In genomic region chr18:74110149-74110548, GRCh38 we compare ENCODE assay signal across 28 cellular contexts. TPM values are rescaled to one million over a fixed set of nuclear protein-coding genes. Genes with fewer than 3 reads are reported as not detected.
"Had no signal": no experiment of that assay in that cellular context is flagged by ENCODE, and none has a peak within 500 bp of the region (broad histone marks: within the 10 kb centered on the region; RNA-seq: fewer than 3 reads in every experiment).

No MANE protein-coding gene starts in this region.

- H3K4me2 ChIP-seq: smooth muscle cell had no signal

- FAIRE-seq: islet of Langerhans, kidney had no signal

- H3K27me3 ChIP-seq: left lung, ovary, right atrium auricular region, right lobe of liver, upper lobe of left lung, vagina had no signal

- DNase-seq: hypothalamus; immature natural killer cell; kidney; left colon; left lung; lower lobe of right lung; mammary epithelial cell; midbrain; mucosa of descending colon; naive thymus-derived CD4-positive, alpha-beta T cell; ovary; right lobe of liver; stimulated activated CD4-positive, alpha-beta T cell treated with anti-CD3 and anti-CD28 coated beads, Interleukin-1b, Interleukin-23, amount 100 ng/mL, for 48 hours; stimulated activated CD4-positive, alpha-beta T cell treated with anti-CD3 and anti-CD28 coated beads, Interleukin-2, amount 100 ng/mL, for 48 hours; stimulated activated CD4-positive, alpha-beta T cell treated with anti-CD3 and anti-CD28 coated beads, Interleukin-4, amount 100 ng/mL, for 4 hours; stimulated activated CD8-positive, alpha-beta memory T cell treated with anti-CD3 and anti-CD28 coated beads, Interleukin-4, amount 100 ng/mL, for 48 hours; stimulated activated naive CD4-positive, alpha-beta T cell treated with Interleukin-2 at 50 U/mL for 16 hours; stimulated activated naive CD8-positive, alpha-beta T cell treated with anti-CD3 and anti-CD28 coated beads, Interleukin-15, amount 100 ng/mL, for 72 hours; substantia nigra; transverse colon; upper lobe of left lung had no signal

- H3K4me1 ChIP-seq: left lung, lower lobe of right lung, right atrium auricular region, right lobe of liver, upper lobe of left lung, vagina had no signal

- H3K36me3 ChIP-seq: left lung, lower lobe of right lung, ovary, right atrium auricular region, right lobe of liver, transverse colon, upper lobe of left lung, vagina had no signal

- H3K4me3 ChIP-seq: left lung, lower lobe of right lung, mucosa of descending colon, ovary, right atrium auricular region, right lobe of liver, smooth muscle cell, transverse colon, upper lobe of left lung, vagina had no signal

- H3K9me3 ChIP-seq: ovary, vagina had no signal

- H3K27ac ChIP-seq: left lung, lower lobe of right lung, ovary, right atrium auricular region, right lobe of liver, transverse colon, upper lobe of left lung, vagina had no signal

- ATAC-seq: left lung; lower lobe of right lung; naive thymus-derived CD4-positive, alpha-beta T cell; natural killer cell treated with Interleukin-12 subunit alpha and Interleukin-12 subunit beta and Interleukin-15 and Interleukin-18, amount 100 ng/mL, for 72 hours; right lobe of liver; stimulated activated memory B cell treated with anti-CD40 and anti-IgM and Interleukin-4, amounts not matched to agents 10 μg/mL and 1 μg/mL and 100 μg/mL, for 72 hours; stimulated activated naive CD8-positive, alpha-beta T cell treated with anti-CD3 and anti-CD28 coated beads, Interleukin-15, amount 100 ng/mL, for 72 hours had no signal

RNA-seq across cellular contexts. Expression of gene FBXO15, which starts 37.5 kb away (rescaled TPM):
- total RNA-seq: pulmonary artery endothelial cell, vagina had no signal
